Comparison of ENCODE assay signal across 20 cellular contexts in genomic region chr22:17013396-17014100, GRCh38. TPM values are rescaled to one million over a fixed set of nuclear protein-coding genes. Genes with fewer than 3 reads are reported as not detected.
"Had no signal": no experiment of that assay in that cellular context is flagged by ENCODE, and none has a peak within 500 bp of the region (broad histone marks: within the 10 kb centered on the region; RNA-seq: fewer than 3 reads in every experiment).

No MANE protein-coding gene starts in this region.

- DNase-seq: activated B cell treated with CpG ODN at 0.5 μM for 24 hours; activated CD4-positive, alpha-beta T cell treated with anti-CD3 and anti-CD28 coated beads for 48 hours; activated CD8-positive, alpha-beta T cell treated with anti-CD3 and anti-CD28 coated beads for 36 hours; activated naive CD8-positive, alpha-beta T cell treated with anti-CD3 and anti-CD28 coated beads for 36 hours; brain microvascular endothelial cell; dermis blood vessel endothelial cell; gastrocnemius medialis; heart right ventricle; left lung; naive thymus-derived CD8-positive, alpha-beta T cell; stimulated activated CD4-positive, alpha-beta T cell treated with anti-CD3 and anti-CD28 coated beads, Interleukin-15, amount 100 ng/mL, for 24 hours; stimulated activated CD4-positive, alpha-beta T cell treated with anti-CD3 and anti-CD28 coated beads, Interleukin-4, amount 100 ng/mL, for 1 hour; stimulated activated naive B cell treated with anti-CD40 and anti-IgM and Interleukin-4, amounts not matched to agents 10 μg/mL and 1 μg/mL and 100 μg/mL, for 72 hours had no signal

- H3K27ac ChIP-seq: brain microvascular endothelial cell, gastrocnemius medialis, heart right ventricle, left lung, right atrium auricular region had no signal

- FAIRE-seq: keratinocyte had no signal

- H3K27me3 ChIP-seq: brain microvascular endothelial cell, gastrocnemius medialis, right atrium auricular region had no signal

- H3K36me3 ChIP-seq: brain microvascular endothelial cell, gastrocnemius medialis, heart right ventricle, left lung, right atrium auricular region had no signal

- ATAC-seq: activated CD8-positive, alpha-beta T cell treated with anti-CD3 and anti-CD28 coated beads for 36 hours; gastrocnemius medialis; heart right ventricle; left lung; naive thymus-derived CD8-positive, alpha-beta T cell; stimulated activated naive B cell treated with anti-CD40 and anti-IgM and Interleukin-4, amounts not matched to agents 10 μg/mL and 1 μg/mL and 100 μg/mL, for 72 hours had no signal

- H3K4me3 ChIP-seq: gastrocnemius medialis, heart right ventricle, left lung, right atrium auricular region had no signal

- H3K4me1 ChIP-seq: gastrocnemius medialis, heart right ventricle, left lung, right atrium auricular region had no signal

- H3K9me3 ChIP-seq: gastrocnemius medialis, left lung, right atrium auricular region had no signal

RNA-seq across cellular contexts. Expression of gene GAB4, which starts 5.5 kb away (rescaled TPM):
- total RNA-seq: activated CD8-positive, alpha-beta T cell treated with anti-CD3 and anti-CD28 coated beads for 36 hours; cerebellum; dermis blood vessel endothelial cell; epithelial cell of proximal tubule; gastrocnemius medialis; heart right ventricle; left lung; mucosa of gallbladder; right atrium auricular region; skeletal muscle tissue; T-helper 1 cell treated with Interleukin-12 subunit alpha and Interleukin-12 subunit beta and Interleukin-4 antibody, amounts not matched to agents 30 ng/mL and 1 ng/mL, for 36 hours had no signal
- polyA plus RNA-seq: heart right ventricle; keratinocyte; naive thymus-derived CD8-positive, alpha-beta T cell had no signal
